ENCODE assay signal across 1 cellular context in genomic region chr19:8490395-8490760, GRCh38.
TF ChIP-seq lines count a peak whose summit lies in the region.

No MANE protein-coding gene starts in this region.

TF ChIP-seq in WTC11, 78 proteins besides CTCF, POLR2A, EP300 and RAD21 (continued from another document):
- no peak for TF ChIP-seq FOXP4 (CRISPR knock-in tag; IDR thresholded peaks at IDR 0.05)
- TF ChIP-seq, protein P1, sequence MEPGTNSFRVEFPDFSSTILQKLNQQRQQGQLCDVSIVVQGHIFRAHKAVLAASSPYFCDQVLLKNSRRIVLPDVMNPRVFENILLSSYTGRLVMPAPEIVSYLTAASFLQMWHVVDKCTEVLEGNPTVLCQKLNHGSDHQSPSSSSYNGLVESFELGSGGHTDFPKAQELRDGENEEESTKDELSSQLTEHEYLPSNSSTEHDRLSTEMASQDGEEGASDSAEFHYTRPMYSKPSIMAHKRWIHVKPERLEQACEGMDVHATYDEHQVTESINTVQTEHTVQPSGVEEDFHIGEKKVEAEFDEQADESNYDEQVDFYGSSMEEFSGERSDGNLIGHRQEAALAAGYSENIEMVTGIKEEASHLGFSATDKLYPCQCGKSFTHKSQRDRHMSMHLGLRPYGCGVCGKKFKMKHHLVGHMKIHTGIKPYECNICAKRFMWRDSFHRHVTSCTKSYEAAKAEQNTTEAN (CRISPR knock-in tag; IDR thresholded peaks at IDR 0.05) = no peak
TF ChIP-seq in WTC11: peak in this region for 0.
